Comparison of ENCODE assay signal across 18 cellular contexts in genomic region chr7:37558320-37558719, GRCh38.
"Had no signal": no experiment of that assay in that cellular context is flagged by ENCODE, and none has a peak within 500 bp of the region (broad histone marks: within the 10 kb centered on the region; RNA-seq: fewer than 3 reads in every experiment).

No MANE protein-coding gene starts in this region.

- H3K4me3 Mint-ChIP-seq: activated CD4-positive, alpha-beta memory T cell treated with anti-CD3 and anti-CD28 coated beads, Interleukin-2, amount 10 ng/mL, durations not matched to agents 7 days and 5 days; activated CD4-positive, alpha-beta T cell treated with anti-CD3 and anti-CD28 coated beads for 36 hours; activated CD8-positive, alpha-beta memory T cell treated with anti-CD3 and anti-CD28 coated beads, Interleukin-2, amount 10 ng/mL, durations not matched to agents 7 days and 5 days; activated T-helper 17 cell treated with anti-CD3 and anti-CD28 coated beads, Interleukin-2, amount 50 U/mL, for 72 hours; nephron; T-helper 1 cell treated with Interleukin-12 subunit alpha and Interleukin-12 subunit beta and Interleukin-4 antibody, amounts not matched to agents 30 μg/mL and 1 μg/mL, for 36 hours had no signal

- H3K36me3 Mint-ChIP-seq: activated CD8-positive, alpha-beta memory T cell treated with anti-CD3 and anti-CD28 coated beads, Interleukin-2, amount 10 ng/mL, durations not matched to agents 7 days and 5 days had no signal

- H3K4me1 Mint-ChIP-seq: activated CD4-positive, alpha-beta memory T cell treated with anti-CD3 and anti-CD28 coated beads, Interleukin-2, amount 10 ng/mL, durations not matched to agents 7 days and 5 days; activated CD4-positive, alpha-beta T cell treated with anti-CD3 and anti-CD28 coated beads for 36 hours; activated CD8-positive, alpha-beta memory T cell treated with anti-CD3 and anti-CD28 coated beads, Interleukin-2, amount 10 ng/mL, durations not matched to agents 7 days and 5 days; activated T-helper 17 cell treated with anti-CD3 and anti-CD28 coated beads, Interleukin-2, amount 50 U/mL, for 72 hours had no signal

- ATAC-seq: activated CD4-positive, alpha-beta T cell treated with anti-CD3 and anti-CD28 coated beads for 36 hours; activated CD8-positive, alpha-beta memory T cell treated with anti-CD3 and anti-CD28 coated beads, Interleukin-2, amount 10 ng/mL, durations not matched to agents 7 days and 5 days; activated T-helper 17 cell treated with anti-CD3 and anti-CD28 coated beads, Interleukin-2, amount 50 U/mL, for 72 hours; body of pancreas had no signal

- H3K4me1 ChIP-seq: body of pancreas had no signal

- H3K27me3 ChIP-seq: body of pancreas, dorsolateral prefrontal cortex had no signal

- H3K27ac Mint-ChIP-seq: activated CD4-positive, alpha-beta memory T cell treated with anti-CD3 and anti-CD28 coated beads, Interleukin-2, amount 10 ng/mL, durations not matched to agents 7 days and 5 days; activated CD4-positive, alpha-beta T cell treated with anti-CD3 and anti-CD28 coated beads for 36 hours; activated CD8-positive, alpha-beta memory T cell treated with anti-CD3 and anti-CD28 coated beads, Interleukin-2, amount 10 ng/mL, durations not matched to agents 7 days and 5 days; activated T-helper 17 cell treated with anti-CD3 and anti-CD28 coated beads, Interleukin-2, amount 50 U/mL, for 72 hours; nephron; T-helper 1 cell treated with Interleukin-12 subunit alpha and Interleukin-12 subunit beta and Interleukin-4 antibody, amounts not matched to agents 30 μg/mL and 1 μg/mL, for 36 hours had no signal

- H3K9me3 ChIP-seq: body of pancreas had no signal

- H3K4me3 ChIP-seq: body of pancreas had no signal

- DNase-seq: activated CD4-positive, alpha-beta memory T cell treated with anti-CD3 and anti-CD28 coated beads, Interleukin-2, amount 10 ng/mL, durations not matched to agents 7 days and 5 days; activated CD4-positive, alpha-beta T cell treated with anti-CD3 and anti-CD28 coated beads for 36 hours; activated CD8-positive, alpha-beta memory T cell treated with anti-CD3 and anti-CD28 coated beads, Interleukin-2, amount 10 ng/mL, durations not matched to agents 7 days and 5 days; activated naive CD4-positive, alpha-beta T cell; activated T-cell treated with anti-CD3 and anti-CD28 coated beads, Interleukin-2, amount 50 U/mL, for 1 hour; body of pancreas; central memory CD4-positive, alpha-beta T cell; dorsolateral prefrontal cortex; glutamatergic neuron; islet precursor cell; midbrain; occipital lobe; retina; stimulated activated CD8-positive, alpha-beta memory T cell treated with anti-CD3 and anti-CD28 coated beads, Interleukin-4, amount 100 ng/mL, for 48 hours; stimulated activated naive CD4-positive, alpha-beta T cell had no signal

- H3K9me3 Mint-ChIP-seq: activated CD4-positive, alpha-beta memory T cell treated with anti-CD3 and anti-CD28 coated beads, Interleukin-2, amount 10 ng/mL, durations not matched to agents 7 days and 5 days; activated T-helper 17 cell treated with anti-CD3 and anti-CD28 coated beads, Interleukin-2, amount 50 U/mL, for 72 hours; T-helper 1 cell treated with Interleukin-12 subunit alpha and Interleukin-12 subunit beta and Interleukin-4 antibody, amounts not matched to agents 30 μg/mL and 1 μg/mL, for 36 hours had no signal

- H3K27ac ChIP-seq: body of pancreas had no signal
